Comparison of ENCODE assay signal across 8 cellular contexts in the genomic region with DNA sequence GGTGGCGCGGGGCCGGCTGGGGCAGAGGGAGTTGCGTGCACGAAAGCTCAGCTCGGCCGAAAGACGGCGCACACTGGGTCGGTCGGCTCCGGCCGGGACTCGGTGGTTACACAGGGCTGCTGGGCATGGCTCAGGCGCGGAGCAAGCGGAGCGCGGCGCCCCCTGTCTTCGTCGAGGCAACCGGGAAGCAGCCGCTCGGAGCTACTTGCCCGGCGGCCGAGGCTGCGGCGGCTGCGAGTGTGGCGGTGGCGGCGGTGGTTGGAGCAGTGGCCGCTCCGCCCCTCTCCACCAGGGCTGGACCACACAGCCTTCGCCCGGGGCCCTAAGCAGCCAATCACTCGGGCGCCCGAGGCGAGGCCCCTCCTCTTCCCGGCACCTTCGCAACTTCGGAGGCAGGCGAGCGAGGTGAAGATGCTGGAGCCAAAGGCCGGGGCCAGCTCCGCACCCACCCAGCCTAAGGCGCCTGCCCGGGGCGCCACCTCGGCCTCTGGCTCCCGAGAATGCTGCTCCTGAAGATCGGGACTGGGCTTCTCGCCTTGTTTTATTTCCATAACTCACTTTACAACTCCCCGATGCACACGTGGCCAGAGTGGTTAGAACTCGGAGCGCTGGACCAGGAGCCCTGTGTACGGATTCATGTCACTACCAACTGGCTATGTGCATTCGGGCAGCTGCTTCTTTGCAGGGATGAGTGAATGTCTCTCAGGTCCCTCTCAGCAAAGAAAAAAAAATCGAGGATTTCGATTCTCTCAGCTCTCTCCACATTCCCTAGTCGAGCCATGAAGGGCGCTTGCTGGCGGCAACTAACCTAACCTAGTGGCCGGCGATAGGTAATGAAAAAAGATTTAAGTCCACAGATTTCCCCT. TPM values are rescaled to one million over a fixed set of nuclear protein-coding genes. Genes with fewer than 3 reads are reported as not detected.
DNase-seq lines count a peak whose midpoint lies in the region; ATAC-seq and TF ChIP-seq lines count a peak whose summit lies in the region.

TSS of gene TLL2 (minus strand) at position 241 of the 866 bp plus-strand sequence. CDS start 241 bp downstream, outside the sequence.

- ATAC-seq in upper lobe of left lung (ENCODE audit: low FRiP score in 2 of 2): peak; percentile 80 to 95

- no peak for TF ChIP-seq POLR2A in upper lobe of left lung (IDR thresholded peaks at IDR 0.05)

- H3K27ac ChIP-seq in neutrophil: no peak within 1 kb of the TSS
- H3K27ac ChIP-seq in upper lobe of left lung: no peak within 1 kb of the TSS

- H3K4me1 ChIP-seq in neutrophil (ENCODE audit: control insufficient read depth in 1 of 2, insufficient read depth in 1 of 2, low read depth in 1 of 2, low read length in 1 of 2) (peaks cover 21 to 22% of the 10 kb centered on the region in 2 experiments), upper lobe of left lung (peaks cover 23 to 26% (median 24%) of the 10 kb centered on the region in 4 donors)

- TF ChIP-seq CTCF in neutrophil (IDR thresholded peaks at IDR 0.05): no peak
- TF ChIP-seq CTCF in upper lobe of left lung (IDR thresholded peaks at IDR 0.05): peak; percentile 14 to 87 (median 68)

- WGBS in upper lobe of left lung, 2 donors: 5% methylated on average over 29 to 54 of the region's 69 CpGs

- H3K4me3 ChIP-seq in H7 (ENCODE audit: insufficient read depth, low read depth, low read length) (peak within 1 kb of the TSS; percentile 57), neutrophil (ENCODE audit: low read depth in 1 of 2, low read length in 1 of 2) (peak within 1 kb of the TSS; percentile 21 to 53), upper lobe of left lung (peak within 1 kb of the TSS; percentile 23 to 51 (median 46))

- H3K9me3 ChIP-seq in neutrophil (no peaks in the 10 kb centered on the region), upper lobe of left lung (no peaks in the 10 kb centered on the region)

- DNase-seq in GM04503 (ENCODE audit: low read depth) (peak; percentile 47), H7 (peak; percentile 95), LoVo (ENCODE audit: low spot score) (peak; percentile 88), SHP77 (lab: John Stamatoyannopoulos, UW) (peak; percentile 83 to 92), germinal center (ENCODE audit: low spot score) (peak; percentile 87), upper lobe of left lung (peak; percentile 76 to 95)
- DNase-seq in activated naive CD4-positive, alpha-beta T cell treated with Interleukin-2 at 50 U/mL for 16 hours: peak; percentile 64

- no peak for TF ChIP-seq EP300 in upper lobe of left lung (IDR thresholded peaks at IDR 0.05)

- H3K36me3 ChIP-seq in H7 (replicated peaks; ENCODE audit: control insufficient read depth, insufficient read depth, low read length): no peaks in the 10 kb centered on the region
- no peaks in the 10 kb centered on the region for H3K36me3 ChIP-seq in neutrophil
- H3K36me3 ChIP-seq in upper lobe of left lung: peaks cover 0 to 3% (median 0%) of the 10 kb centered on the region in 4 donors

- H3K27me3 ChIP-seq in H7 (ENCODE audit: control insufficient read depth, insufficient read depth, low read length): peaks cover 21% of the 10 kb centered on the region
- H3K27me3 ChIP-seq in neutrophil: peaks cover 87% of the 10 kb centered on the region
- peaks cover 0 to 21% (median 10%) of the 10 kb centered on the region in 4 donors for H3K27me3 ChIP-seq in upper lobe of left lung

RNA-seq across cellular contexts. Expression of gene TLL2, which starts in this region (rescaled TPM):
- 2.5 and 5.0 TPM in 2 replicates for total RNA-seq in H7 (2014; rRNA removed; shearing (Covaris generic))
- total RNA-seq in upper lobe of left lung: under 1 TPM in 2 of 6 donors, not detected in 4; 0.06 to 0.20 TPM

Comparison
In these comparisons a context has a peak if more than half of its experiments do, and no peak if none do; other contexts are left out.
1. Peak in DNase-seq, ATAC-seq and H3K4me3 ChIP-seq in upper lobe of left lung; RNA of the gene not detected or under 1 TPM.